In the genomic region with DNA sequence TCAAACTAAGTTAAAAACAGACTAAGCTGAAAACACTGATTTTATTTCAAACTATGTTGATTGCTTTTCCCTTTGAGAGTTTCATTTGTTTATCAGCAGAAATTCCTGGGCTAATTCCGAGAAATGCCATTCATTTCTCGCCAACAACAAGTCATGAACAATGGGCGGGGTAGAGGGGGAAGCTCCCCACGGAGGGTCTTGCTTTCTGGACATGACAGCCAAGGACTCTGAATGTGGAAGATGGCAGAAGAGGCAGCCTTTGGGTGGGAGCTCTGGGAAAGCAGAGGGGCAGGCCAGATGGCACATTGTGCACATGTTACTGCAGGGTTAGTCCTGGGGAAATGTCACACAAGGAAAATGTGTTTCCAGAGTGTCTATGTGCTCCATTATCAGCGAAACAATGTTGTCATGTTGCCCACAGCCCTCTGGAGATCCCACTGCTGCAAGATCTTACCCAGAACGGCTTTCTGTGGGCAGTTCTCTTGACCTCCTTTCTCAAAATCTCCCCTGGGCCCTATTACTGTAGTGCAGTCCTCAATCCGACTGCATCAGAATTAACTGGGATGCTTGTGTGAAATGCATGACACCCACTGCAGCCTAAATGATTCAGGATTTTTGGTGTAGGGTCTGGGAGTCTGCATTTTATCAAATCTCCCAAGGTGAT, we compare ENCODE assay signal across 19 cellular contexts. TPM values are rescaled to one million over a fixed set of nuclear protein-coding genes. Genes with fewer than 3 reads are reported as not detected.
"Had no signal": no experiment of that assay in that cellular context is flagged by ENCODE, and none has a peak within 500 bp of the region (broad histone marks: within the 10 kb centered on the region; RNA-seq: fewer than 3 reads in every experiment).

No MANE protein-coding gene starts in this region.

- H3K4me3 Mint-ChIP-seq: natural killer cell; stimulated activated naive B cell treated with anti-CD40 and anti-IgM and Interleukin-4, amounts not matched to agents 10 μg/mL and 1 μg/mL and 100 μg/mL, for 72 hours; stimulated activated naive CD8-positive, alpha-beta T cell treated with anti-CD3 and anti-CD28 coated beads, Interleukin-15, amount 100 ng/mL, for 72 hours; type B pancreatic cell had no signal

- H3K4me1 ChIP-seq: parathyroid adenoma, psoas muscle had no signal

- H3K9me3 Mint-ChIP-seq: stimulated activated naive CD8-positive, alpha-beta T cell treated with anti-CD3 and anti-CD28 coated beads, Interleukin-15, amount 100 ng/mL, for 72 hours; type B pancreatic cell had no signal

- H3K27me3 Mint-ChIP-seq: stimulated activated naive B cell treated with anti-CD40 and anti-IgM and Interleukin-4, amounts not matched to agents 10 μg/mL and 1 μg/mL and 100 μg/mL, for 72 hours; stimulated activated naive CD8-positive, alpha-beta T cell treated with anti-CD3 and anti-CD28 coated beads, Interleukin-15, amount 100 ng/mL, for 72 hours; type B pancreatic cell had no signal

- DNase-seq: central memory CD4-positive, alpha-beta T cell; effector CD4-positive, alpha-beta T cell; islet precursor cell; mammary epithelial cell; natural killer cell; occipital lobe; psoas muscle; sigmoid colon; stimulated activated CD4-positive, alpha-beta T cell treated with anti-CD3 and anti-CD28 coated beads, Interleukin-2, amount 100 ng/mL, for 24 hours; stimulated activated CD4-positive, alpha-beta T cell treated with anti-CD3 and anti-CD28 coated beads, Interleukin-4, amount 100 ng/mL, for 4 hours; stimulated activated naive B cell treated with anti-CD40 and anti-IgM and Interleukin-4, amounts not matched to agents 10 μg/mL and 1 μg/mL and 100 μg/mL, for 72 hours; stimulated activated naive CD8-positive, alpha-beta T cell treated with anti-CD3 and anti-CD28 coated beads, Interleukin-15, amount 100 ng/mL, for 72 hours had no signal

- H3K4me1 Mint-ChIP-seq: natural killer cell; stimulated activated naive CD8-positive, alpha-beta T cell treated with anti-CD3 and anti-CD28 coated beads, Interleukin-15, amount 100 ng/mL, for 72 hours had no signal

- H3K36me3 Mint-ChIP-seq: natural killer cell; stimulated activated naive B cell treated with anti-CD40 and anti-IgM and Interleukin-4, amounts not matched to agents 10 μg/mL and 1 μg/mL and 100 μg/mL, for 72 hours; type B pancreatic cell had no signal

- H3K27me3 ChIP-seq: sigmoid colon had no signal

- ATAC-seq: left lobe of liver; natural killer cell; psoas muscle; stimulated activated naive B cell treated with anti-CD40 and anti-IgM and Interleukin-4, amounts not matched to agents 10 μg/mL and 1 μg/mL and 100 μg/mL, for 72 hours; stimulated activated naive CD8-positive, alpha-beta T cell treated with anti-CD3 and anti-CD28 coated beads, Interleukin-15, amount 100 ng/mL, for 72 hours had no signal

- H3K27ac Mint-ChIP-seq: natural killer cell; stimulated activated naive B cell treated with anti-CD40 and anti-IgM and Interleukin-4, amounts not matched to agents 10 μg/mL and 1 μg/mL and 100 μg/mL, for 72 hours; stimulated activated naive CD8-positive, alpha-beta T cell treated with anti-CD3 and anti-CD28 coated beads, Interleukin-15, amount 100 ng/mL, for 72 hours; type B pancreatic cell had no signal

- H3K27ac ChIP-seq: coronary artery, parathyroid adenoma, psoas muscle, sigmoid colon had no signal

- H3K4me3 ChIP-seq: coronary artery, psoas muscle, sigmoid colon, skin epidermis had no signal

- H3K9me3 ChIP-seq: psoas muscle, sigmoid colon had no signal

- H3K9ac ChIP-seq: parathyroid adenoma had no signal

- H3K36me3 ChIP-seq: sigmoid colon had no signal

RNA-seq across cellular contexts. Expression of a gene that starts 45.0 kb away (rescaled TPM):
- total RNA-seq: dermis microvascular lymphatic vessel endothelial cell, mammary epithelial cell, myocyte, natural killer cell had no signal
